Comparison of ENCODE assay signal across 1 cellular context in the genomic region with DNA sequence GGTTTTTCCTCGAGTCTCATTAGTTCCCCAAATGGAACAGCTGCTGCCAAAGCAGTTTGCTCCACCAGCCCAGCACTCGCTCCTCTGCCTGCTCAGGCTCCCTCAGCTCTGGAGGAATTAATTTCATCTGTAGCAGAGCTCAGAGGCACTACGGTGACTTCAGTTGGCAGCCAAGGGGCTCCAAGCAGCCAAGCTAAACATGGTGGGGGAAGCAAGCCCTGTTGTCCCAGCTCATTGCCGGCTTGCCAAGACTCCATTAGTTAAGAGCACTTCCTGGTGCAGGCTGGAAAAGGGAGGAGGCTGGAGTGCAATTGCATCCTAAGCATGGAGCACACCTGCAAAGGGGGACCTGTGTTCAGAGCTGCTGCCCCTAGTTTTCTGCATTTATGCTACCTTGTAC.
TF ChIP-seq lines count a peak whose summit lies in the region.

No MANE protein-coding gene starts in this region.

TF ChIP-seq in GM23338, 12 proteins besides CTCF, POLR2A, EP300 and RAD21 (continued from another document):
- TF ChIP-seq, protein P1, sequence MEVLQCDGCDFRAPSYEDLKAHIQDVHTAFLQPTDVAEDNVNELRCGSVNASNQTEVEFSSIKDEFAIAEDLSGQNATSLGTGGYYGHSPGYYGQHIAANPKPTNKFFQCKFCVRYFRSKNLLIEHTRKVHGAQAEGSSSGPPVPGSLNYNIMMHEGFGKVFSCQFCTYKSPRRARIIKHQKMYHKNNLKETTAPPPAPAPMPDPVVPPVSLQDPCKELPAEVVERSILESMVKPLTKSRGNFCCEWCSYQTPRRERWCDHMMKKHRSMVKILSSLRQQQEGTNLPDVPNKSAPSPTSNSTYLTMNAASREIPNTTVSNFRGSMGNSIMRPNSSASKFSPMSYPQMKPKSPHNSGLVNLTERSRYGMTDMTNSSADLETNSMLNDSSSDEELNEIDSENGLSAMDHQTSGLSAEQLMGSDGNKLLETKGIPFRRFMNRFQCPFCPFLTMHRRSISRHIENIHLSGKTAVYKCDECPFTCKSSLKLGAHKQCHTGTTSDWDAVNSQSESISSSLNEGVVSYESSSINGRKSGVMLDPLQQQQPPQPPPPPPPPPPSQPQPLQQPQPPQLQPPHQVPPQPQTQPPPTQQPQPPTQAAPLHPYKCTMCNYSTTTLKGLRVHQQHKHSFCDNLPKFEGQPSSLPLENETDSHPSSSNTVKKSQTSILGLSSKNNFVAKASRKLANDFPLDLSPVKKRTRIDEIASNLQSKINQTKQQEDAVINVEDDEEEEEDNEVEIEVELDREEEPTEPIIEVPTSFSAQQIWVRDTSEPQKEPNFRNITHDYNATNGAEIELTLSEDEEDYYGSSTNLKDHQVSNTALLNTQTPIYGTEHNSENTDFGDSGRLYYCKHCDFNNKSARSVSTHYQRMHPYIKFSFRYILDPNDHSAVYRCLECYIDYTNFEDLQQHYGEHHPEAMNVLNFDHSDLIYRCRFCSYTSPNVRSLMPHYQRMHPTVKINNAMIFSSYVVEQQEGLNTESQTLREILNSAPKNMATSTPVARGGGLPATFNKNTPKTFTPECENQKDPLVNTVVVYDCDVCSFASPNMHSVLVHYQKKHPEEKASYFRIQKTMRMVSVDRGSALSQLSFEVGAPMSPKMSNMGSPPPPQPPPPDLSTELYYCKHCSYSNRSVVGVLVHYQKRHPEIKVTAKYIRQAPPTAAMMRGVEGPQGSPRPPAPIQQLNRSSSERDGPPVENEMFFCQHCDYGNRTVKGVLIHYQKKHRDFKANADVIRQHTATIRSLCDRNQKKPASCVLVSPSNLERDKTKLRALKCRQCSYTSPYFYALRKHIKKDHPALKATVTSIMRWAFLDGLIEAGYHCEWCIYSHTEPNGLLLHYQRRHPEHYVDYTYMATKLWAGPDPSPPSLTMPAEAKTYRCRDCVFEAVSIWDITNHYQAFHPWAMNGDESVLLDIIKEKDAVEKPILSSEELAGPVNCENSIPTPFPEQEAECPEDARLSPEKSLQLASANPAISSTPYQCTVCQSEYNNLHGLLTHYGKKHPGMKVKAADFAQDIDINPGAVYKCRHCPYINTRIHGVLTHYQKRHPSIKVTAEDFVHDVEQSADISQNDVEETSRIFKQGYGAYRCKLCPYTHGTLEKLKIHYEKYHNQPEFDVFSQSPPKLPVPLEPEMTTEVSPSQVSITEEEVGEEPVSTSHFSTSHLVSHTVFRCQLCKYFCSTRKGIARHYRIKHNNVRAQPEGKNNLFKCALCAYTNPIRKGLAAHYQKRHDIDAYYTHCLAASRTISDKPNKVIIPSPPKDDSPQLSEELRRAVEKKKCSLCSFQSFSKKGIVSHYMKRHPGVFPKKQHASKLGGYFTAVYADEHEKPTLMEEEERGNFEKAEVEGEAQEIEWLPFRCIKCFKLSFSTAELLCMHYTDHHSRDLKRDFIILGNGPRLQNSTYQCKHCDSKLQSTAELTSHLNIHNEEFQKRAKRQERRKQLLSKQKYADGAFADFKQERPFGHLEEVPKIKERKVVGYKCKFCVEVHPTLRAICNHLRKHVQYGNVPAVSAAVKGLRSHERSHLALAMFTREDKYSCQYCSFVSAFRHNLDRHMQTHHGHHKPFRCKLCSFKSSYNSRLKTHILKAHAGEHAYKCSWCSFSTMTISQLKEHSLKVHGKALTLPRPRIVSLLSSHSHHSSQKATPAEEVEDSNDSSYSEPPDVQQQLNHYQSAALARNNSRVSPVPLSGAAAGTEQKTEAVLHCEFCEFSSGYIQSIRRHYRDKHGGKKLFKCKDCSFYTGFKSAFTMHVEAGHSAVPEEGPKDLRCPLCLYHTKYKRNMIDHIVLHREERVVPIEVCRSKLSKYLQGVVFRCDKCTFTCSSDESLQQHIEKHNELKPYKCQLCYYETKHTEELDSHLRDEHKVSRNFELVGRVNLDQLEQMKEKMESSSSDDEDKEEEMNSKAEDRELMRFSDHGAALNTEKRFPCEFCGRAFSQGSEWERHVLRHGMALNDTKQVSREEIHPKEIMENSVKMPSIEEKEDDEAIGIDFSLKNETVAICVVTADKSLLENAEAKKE (CRISPR knock-in tag; IDR thresholded peaks at IDR 0.05): no peak
